ENCODE assay signal across 8 cellular contexts in genomic region chr11:67428052-67429001, GRCh38. TPM values are rescaled to one million over a fixed set of nuclear protein-coding genes. Genes with fewer than 3 reads are reported as not detected.
DNase-seq lines count a peak whose midpoint lies in the region; ATAC-seq and TF ChIP-seq lines count a peak whose summit lies in the region.

Gene RPS6KB2, plus strand, starts transcription at chr11:67428494. Its CDS starts 52 bp downstream, at chr11:67428546.

- no TSS peak for BruUV-seq in Caco-2 (replicated peaks; lab: Mats Ljungman, UMichigan)

- H4K20me1 ChIP-seq in OCI-LY3 (ENCODE audit: insufficient read depth, low read length), result no peaks in the 10 kb centered on the region

- H3K4me1 Mint-ChIP-seq in Caco-2 (ENCODE audit: low read depth, unreplicated experiment) (no peaks in the 10 kb centered on the region), endothelial cell (ENCODE audit: unreplicated experiment) (peaks cover 3% of the 10 kb centered on the region), mesothelial cell of epicardium (peaks cover 11% of the 10 kb centered on the region)

- peaks cover 18% of the 10 kb centered on the region for H3K79me2 ChIP-seq in OCI-LY3 (ENCODE audit: low read length)

- peak within 1 kb of the TSS; percentile 87 for H3K9ac ChIP-seq in OCI-LY3 (ENCODE audit: low read length)

- H3K36me3 ChIP-seq in Caco-2 (ENCODE audit: control insufficient read depth, insufficient read depth, low read length), result peaks cover 6% of the 10 kb centered on the region
- H3K36me3 ChIP-seq in OCI-LY3 (replicated peaks; ENCODE audit: low read depth, low read length), result peaks cover 12% of the 10 kb centered on the region

- H3K36me3 Mint-ChIP-seq in Caco-2 (ENCODE audit: insufficient read depth, unreplicated experiment) (peaks cover 46% of the 10 kb centered on the region), endothelial cell (ENCODE audit: low read depth, unreplicated experiment) (peaks cover 10% of the 10 kb centered on the region), mesothelial cell of epicardium (peaks cover 10% of the 10 kb centered on the region)

- peak within 1 kb of the TSS; percentile 47 for H3K27ac ChIP-seq in OCI-LY3 (ENCODE audit: low read length)

- DNase-seq in Caco-2 (peak; percentile 100), HuH-7 (ENCODE audit: low spot score) (peak; percentile 100), endothelial cell (ENCODE audit: low spot score) (peak; percentile 99), mesothelial cell of epicardium (ENCODE audit: low spot score in 2 of 2, unreplicated experiment in 2 of 2) (peak; percentile 98 to 100)
- peak; percentile 100 for DNase-seq in activated CD8-positive, alpha-beta memory T cell treated with anti-CD3 and anti-CD28 coated beads, Interleukin-2, amount 50 U/mL, for 48 hours
- peak; percentile 97 to 98 for DNase-seq in stimulated activated CD8-positive, alpha-beta memory T cell treated with anti-CD3 and anti-CD28 coated beads, Interleukin-15, amount 100 ng/mL, for 48 hours (ENCODE audit: low read depth in 2 of 2)

- H3K27me3 Mint-ChIP-seq in Caco-2 (ENCODE audit: insufficient read depth, unreplicated experiment) (no peaks in the 10 kb centered on the region), endothelial cell (ENCODE audit: unreplicated experiment) (peaks cover 17% of the 10 kb centered on the region), mesothelial cell of epicardium (ENCODE audit: low read depth) (no peaks in the 10 kb centered on the region)

- no peaks in the 10 kb centered on the region for H3K27me3 ChIP-seq in Caco-2 (replicated peaks; ENCODE audit: control insufficient read depth, insufficient read depth, low read length)
- H3K27me3 ChIP-seq in OCI-LY3 (ENCODE audit: low read depth, low read length), result no peaks in the 10 kb centered on the region

- ATAC-seq in GM21423 (IDR thresholded peaks at IDR 0.05; ENCODE audit: unreplicated experiment), result peak; percentile 79

- TF ChIP-seq CTCF in Caco-2 (IDR thresholded peaks at IDR 0.05; ENCODE audit: insufficient read depth in 1 of 2, low read depth in 1 of 2, low read length in 1 of 2, severe bottlenecking in 1 of 2, unreplicated experiment in 1 of 2) (no peak), OCI-LY3 (IDR thresholded peaks at IDR 0.05; ENCODE audit: low read depth, low read length) (no peak), endothelial cell (IDR thresholded peaks at IDR 0.05; ENCODE audit: unreplicated experiment) (no peak), mesothelial cell of epicardium (IDR thresholded peaks at IDR 0.05; ENCODE audit: unreplicated experiment) (no peak)

- H3K4me1 ChIP-seq in Caco-2 (peaks cover 4% of the 10 kb centered on the region; the same call in 1 of the 2 replicates), OCI-LY3 (ENCODE audit: low read length) (peaks cover 13% of the 10 kb centered on the region)

- H3K4me3 ChIP-seq in Caco-2 (ENCODE audit: low read depth, low read length) (peak within 1 kb of the TSS; percentile 74), OCI-LY3 (ENCODE audit: low read length) (peak within 1 kb of the TSS; percentile 86)

- H3K9me3 ChIP-seq in Caco-2 (no peaks in the 10 kb centered on the region), OCI-LY3 (ENCODE audit: insufficient read depth, low read length) (no peaks in the 10 kb centered on the region)

- intact Hi-C loops in Caco-2 (cut with micrococcal nuclease; ENCODE audit: unreplicated experiment), result loop anchor here (1.0 to 2.0 kb wide), 4 partner anchors 15 to 55 kb away; partner anchors contain the start of genes AIP, CORO1B, PPP1CA and TMEM134

- H3K27ac Mint-ChIP-seq in Caco-2 (ENCODE audit: unreplicated experiment) (peak within 1 kb of the TSS; percentile 96), endothelial cell (ENCODE audit: unreplicated experiment) (peak within 1 kb of the TSS; percentile 75), mesothelial cell of epicardium (peak within 1 kb of the TSS; percentile 98)

- POLR2A ChIA-PET in Caco-2 (lab: Charles Lee), result interaction anchor here (0.6 to 1.8 kb wide), 4 partner anchors 11 to 572 kb away, joined by 4 to 9 read pairs (median 6); partner anchors contain the start of genes CORO1B and PPP1CA

- H3K9me3 Mint-ChIP-seq in Caco-2 (ENCODE audit: unreplicated experiment) (no peaks in the 10 kb centered on the region), endothelial cell (ENCODE audit: unreplicated experiment) (no peaks in the 10 kb centered on the region), mesothelial cell of epicardium (no peaks in the 10 kb centered on the region)

- H2AFZ ChIP-seq in OCI-LY3 (ENCODE audit: low read depth, low read length), result peak within 1 kb of the TSS; percentile 85

- CTCF ChIA-PET in Caco-2 (lab: Charles Lee), result interaction anchor here (1.3 to 1.6 kb wide), 2 partner anchors 27 to 46 kb away, joined by 4 to 9 read pairs; partner anchors contain the start of gene PPP1CA

- peak within 1 kb of the TSS; percentile 82 for H3K4me2 ChIP-seq in OCI-LY3 (ENCODE audit: low read length)

- H3K4me3 Mint-ChIP-seq in Caco-2 (ENCODE audit: unreplicated experiment) (peak within 1 kb of the TSS; percentile 93), endothelial cell (ENCODE audit: unreplicated experiment) (peak within 1 kb of the TSS; percentile 99), mesothelial cell of epicardium (peak within 1 kb of the TSS; percentile 90)

RNA-seq across cellular contexts. Expression of gene RPS6KB2, which starts in this region (rescaled TPM):
- 109 and 116 TPM in 2 replicates for total RNA-seq in Caco-2 (2022)
- 44.2 TPM for total RNA-seq in endothelial cell (ENCODE audit: unreplicated experiment)
- total RNA-seq in mesothelial cell of epicardium, result 59.7 to 63.1 TPM (median 62.2 TPM) in 3 replicates

Comparison
In these comparisons a context has a peak if more than half of its experiments do, and no peak if none do; other contexts are left out.
1. Peak in every context shown above with its lines: DNase-seq, ATAC-seq, H3K4me3 ChIP-seq and H3K27ac ChIP-seq.